ENCODE assay signal across 9 cellular contexts in genomic region chr1:28249013-28249870, GRCh38. TPM values are rescaled to one million over a fixed set of nuclear protein-coding genes. Genes with fewer than 3 reads are reported as not detected.
DNase-seq lines count a peak whose midpoint lies in the region; ATAC-seq and TF ChIP-seq lines count a peak whose summit lies in the region.
"Had no signal": no experiment of that assay in that cellular context is flagged by ENCODE, and none has a peak within 500 bp of the region (broad histone marks: within the 10 kb centered on the region; RNA-seq: fewer than 3 reads in every experiment).

No MANE protein-coding gene starts in this region.

- DNase-seq in GM23248 (peak; percentile 75), OCI-M1 (lab: John Stamatoyannopoulos, UW) (peak; percentile 91), body of pancreas (peak; percentile 74 to 84 (median 83)), islet precursor cell (peak; percentile 73), NCI-H187 treated with DMSO at 0.1 percent for 48 hours (lab: John Stamatoyannopoulos, UW) (no peak), foreskin melanocyte (no peak)

- H3K36me3 ChIP-seq in GM23248 (ENCODE audit: low read depth) (no peaks in the 10 kb centered on the region), body of pancreas (replicated peaks in 1 of 2; ENCODE audit: insufficient read depth in 1 of 2, low read depth in 2 of 2) (no peaks in the 10 kb centered on the region), stomach smooth muscle (ENCODE audit: control insufficient read depth in 2 of 2, insufficient read depth in 2 of 2, low read length in 2 of 2) (no peaks in the 10 kb centered on the region)
- H3K36me3 ChIP-seq: SJSA1 had no signal

- peak; percentile 43 for ATAC-seq in body of pancreas

- H3K4me3 ChIP-seq in GM23248 (peak overlapping the region; percentile 61), body of pancreas (no peak overlapping the region), stomach smooth muscle (ENCODE audit: low read length in 2 of 2) (peak overlapping the region; percentile 27 to 61)
- H3K4me3 ChIP-seq: SJSA1 had no signal

- H3K27me3 ChIP-seq in GM23248 (replicated peaks; ENCODE audit: insufficient read depth) (no peaks in the 10 kb centered on the region), body of pancreas (no peaks in the 10 kb centered on the region), stomach smooth muscle (ENCODE audit: control insufficient read depth in 1 of 2, insufficient read depth in 2 of 2, low read length in 2 of 2) (no peaks in the 10 kb centered on the region)
- H3K27me3 ChIP-seq: SJSA1 had no signal

- H3K27ac ChIP-seq in C4-2B (peak overlapping the region; percentile 68), GM23248 (peak overlapping the region; percentile 80), body of pancreas (peak overlapping the region; percentile 73 to 90 (median 85)), stomach smooth muscle (ENCODE audit: low read length) (peak overlapping the region; percentile 88)
- H3K27ac ChIP-seq: SJSA1 had no signal

- H2AFZ ChIP-seq in GM23248, result peak overlapping the region; percentile 91

- H3K4me2 ChIP-seq in GM23248 (ENCODE audit: unreplicated experiment), result peak overlapping the region; percentile 91

- in situ Hi-C loops in GM23248 (cut with MboI), result no loop called here

- no peak for TF ChIP-seq CTCF in C4-2B (conservative IDR thresholded peaks at IDR 0.05)
- TF ChIP-seq CTCF in body of pancreas (IDR thresholded peaks at IDR 0.05), result no peak

- H4K20me1 ChIP-seq in GM23248 (ENCODE audit: insufficient read depth), result no peaks in the 10 kb centered on the region

- TF ChIP-seq POLR2A in body of pancreas (IDR thresholded peaks at IDR 0.05), result no peak

- H3K4me1 ChIP-seq in GM23248 (ENCODE audit: insufficient read depth) (peaks cover 37% of the 10 kb centered on the region), body of pancreas (peaks cover 52% of the 10 kb centered on the region), stomach smooth muscle (ENCODE audit: control insufficient read depth, insufficient read depth, low read length) (peaks cover 21% of the 10 kb centered on the region)

- H3K9me3 ChIP-seq in GM23248 (ENCODE audit: low read depth) (no peaks in the 10 kb centered on the region), body of pancreas (no peaks in the 10 kb centered on the region), stomach smooth muscle (ENCODE audit: control insufficient read depth in 2 of 2, low read length in 2 of 2) (no peaks in the 10 kb centered on the region)
- H3K9me3 ChIP-seq: SJSA1 had no signal

- intact Hi-C loops in body of pancreas (cut with DNase I), result loop anchor here (10.0 kb wide), 1 partner anchor 256 kb away; the partner anchor contains the start of gene RCC1

- H3K9ac ChIP-seq in GM23248 (peak overlapping the region; percentile 61), stomach smooth muscle (ENCODE audit: low read length in 2 of 2) (peak overlapping the region; percentile 47 to 63)

- H3F3A ChIP-seq in GM23248 (ENCODE audit: insufficient read depth), result peaks cover 35% of the 10 kb centered on the region

- WGBS in GM23248 (ENCODE audit: low coverage in 1 of 2, low lambda C conversion rate in 2 of 2, missing lambda C conversion rate in 2 of 2), 2 experiments, result 37 to 39% methylated on average over 3 of the region's 3 CpGs
- 1 to 9% methylated on average over 3 of the region's 3 CpGs for WGBS in body of pancreas, 2 donors

- no peaks in the 10 kb centered on the region for H3K9me2 ChIP-seq in GM23248 (ENCODE audit: insufficient read depth)

- H3K79me2 ChIP-seq in GM23248 (ENCODE audit: insufficient read depth), result no peaks in the 10 kb centered on the region

RNA-seq across cellular contexts. Expression of gene SESN2, which starts 10.1 kb away (rescaled TPM):
- 57.8 and 58.4 TPM in 2 replicates for total RNA-seq in GM23248 (2014; rRNA removed; shearing (Covaris generic))
- polyA plus RNA-seq in GM23248 (2016; fragmentation: Nextera tagmentation; extraction: Ambion mirVana), result 34.3 and 34.5 TPM in 2 replicates
- 10 to 100 TPM in 1 of 2 donors, 1 to 10 TPM in 1; 8.2 to 12.5 TPM for total RNA-seq in body of pancreas

RNA-seq across cellular contexts. Expression of gene ATP5IF1, which starts 13.3 kb away (rescaled TPM):
- 98.1 and 163 TPM in 2 replicates for total RNA-seq in GM23248 (2014; rRNA removed; shearing (Covaris generic))
- polyA plus RNA-seq in GM23248 (2016; fragmentation: Nextera tagmentation; extraction: Ambion mirVana), result 418 and 421 TPM in 2 replicates
- 10 to 100 TPM; 62.0 to 93.4 TPM for total RNA-seq in body of pancreas

RNA-seq across cellular contexts. Expression of gene DNAJC8, which starts 16.4 kb away (rescaled TPM):
- 52.7 and 53.0 TPM in 2 replicates for total RNA-seq in GM23248 (2014; rRNA removed; shearing (Covaris generic))
- polyA plus RNA-seq in GM23248 (2016; fragmentation: Nextera tagmentation; extraction: Ambion mirVana), result 98.6 and 101 TPM in 2 replicates
- 10 to 100 TPM; 18.7 to 53.1 TPM for total RNA-seq in body of pancreas

Comparison
In these comparisons a context has a peak if more than half of its experiments do, and no peak if none do; other contexts are left out.
1. DNase-seq: peak in GM23248 (single experiment), OCI-M1 (single experiment), body of pancreas (4 of 4) and islet precursor cell (single experiment); none in NCI-H187 treated with DMSO at 0.1 percent for 48 hours (single experiment) and foreskin melanocyte (single experiment).
2. H3K4me3 ChIP-seq: peak in GM23248 (single experiment) and stomach smooth muscle (2 of 2); none in body of pancreas (0 of 2).
3. Peak in every context shown above with its lines, with median percentiles within 50 percentile points of each other: H3K27ac ChIP-seq.